ENCODE assay signal across 8 cellular contexts in the genomic region with DNA sequence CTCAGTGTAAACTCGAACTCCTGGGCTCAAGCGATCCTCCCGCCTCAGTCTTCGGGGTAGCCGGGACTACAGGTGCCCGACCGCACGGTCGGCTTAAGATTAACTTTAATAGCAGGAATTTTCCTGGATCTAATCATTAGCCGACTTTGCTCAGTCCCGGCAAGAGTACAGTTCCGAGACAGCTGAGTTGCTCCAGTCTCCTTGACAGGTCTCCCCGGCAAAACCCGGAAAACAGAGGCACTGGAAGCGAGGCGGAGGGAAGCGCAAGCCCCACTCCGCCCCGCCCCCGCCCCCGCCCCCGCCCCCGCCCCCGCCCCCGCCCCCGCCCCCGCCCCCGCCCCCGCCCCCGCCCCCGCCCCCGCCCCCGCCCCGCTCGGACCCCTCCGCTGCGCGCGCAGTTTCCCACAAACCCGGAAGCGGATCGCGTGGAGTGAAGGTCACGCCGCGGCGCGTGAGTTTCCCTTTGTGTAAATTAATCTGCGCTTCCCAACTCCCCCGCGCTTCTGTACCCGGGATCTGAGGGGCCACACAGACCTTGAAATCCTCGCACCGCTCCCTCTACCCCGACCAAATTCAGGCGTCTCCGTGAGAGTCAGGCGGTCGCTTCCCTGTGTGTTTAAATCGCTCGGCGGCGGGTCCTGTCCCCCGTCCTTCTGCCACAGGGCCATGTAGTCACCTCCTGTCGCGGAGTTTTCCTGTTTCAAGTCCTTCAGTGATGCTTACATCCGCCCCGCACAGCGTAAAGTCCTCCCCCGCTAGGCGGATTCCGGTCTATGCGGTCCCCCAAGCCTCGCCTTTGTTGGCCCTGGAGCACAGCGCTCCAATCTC. TPM values are rescaled to one million over a fixed set of nuclear protein-coding genes. Genes with fewer than 3 reads are reported as not detected.
DNase-seq lines count a peak whose midpoint lies in the region; ATAC-seq and TF ChIP-seq lines count a peak whose summit lies in the region.

ZNF480 (plus strand) TSS at position 397 of the 828 bp plus-strand sequence. CDS start 3,244 bp downstream, outside the sequence.

- DNase-seq in NCI-H524 treated with DMSO at 0.1 percent for 48 hours (lab: John Stamatoyannopoulos, UW) = peak; percentile 7
- DNase-seq in activated CD4-positive, alpha-beta T cell treated with anti-CD3 and anti-CD28 coated beads, Interleukin-2, amount 50 U/mL, for 1 hour = peak; percentile 87
- DNase-seq in dedifferentiated amniotic fluid mesenchymal stem cell (ENCODE audit: extremely low spot score) = peak; percentile 63
- peak; percentile 86 for DNase-seq in left lobe of liver (ENCODE audit: low spot score)
- peak; percentile 66 to 77 for DNase-seq in stimulated activated CD4-positive, alpha-beta T cell treated with anti-CD3 and anti-CD28 coated beads, Interleukin-1b, Interleukin-23, amount 100 ng/mL, for 4 hours (ENCODE audit: low read depth in 2 of 2)

- peak; percentile 26 for TF ChIP-seq CTCF in GM12873 (IDR thresholded peaks at IDR 0.05; ENCODE audit: insufficient read depth, low read depth, low read length, missing control alignments)

- peak; percentile 65 for ATAC-seq in HG03439 (IDR thresholded peaks at IDR 0.05; ENCODE audit: unreplicated experiment)
- peak; percentile 94 for ATAC-seq in left lobe of liver
- ATAC-seq in HG03457 (IDR thresholded peaks at IDR 0.05; ENCODE audit: unreplicated experiment) = no peak

RNA-seq across cellular contexts. Expression of gene ZNF480, which starts in this region (rescaled TPM):
- total RNA-seq in left lobe of liver = 4.6 TPM

Comparison
In these comparisons a context has a peak if more than half of its experiments do, and no peak if none do; other contexts are left out.
1. DNase-seq: peak in every context shown above with its lines; median percentile 87 in activated CD4-positive, alpha-beta T cell treated with anti-CD3 and anti-CD28 coated beads, Interleukin-2, amount 50 U/mL, for 1 hour; 86 in left lobe of liver; 72 in stimulated activated CD4-positive, alpha-beta T cell treated with anti-CD3 and anti-CD28 coated beads, Interleukin-1b, Interleukin-23, amount 100 ng/mL, for 4 hours; 63 in dedifferentiated amniotic fluid mesenchymal stem cell; 7 in NCI-H524 treated with DMSO at 0.1 percent for 48 hours.